ENCODE assay signal across 7 cellular contexts in the genomic region with DNA sequence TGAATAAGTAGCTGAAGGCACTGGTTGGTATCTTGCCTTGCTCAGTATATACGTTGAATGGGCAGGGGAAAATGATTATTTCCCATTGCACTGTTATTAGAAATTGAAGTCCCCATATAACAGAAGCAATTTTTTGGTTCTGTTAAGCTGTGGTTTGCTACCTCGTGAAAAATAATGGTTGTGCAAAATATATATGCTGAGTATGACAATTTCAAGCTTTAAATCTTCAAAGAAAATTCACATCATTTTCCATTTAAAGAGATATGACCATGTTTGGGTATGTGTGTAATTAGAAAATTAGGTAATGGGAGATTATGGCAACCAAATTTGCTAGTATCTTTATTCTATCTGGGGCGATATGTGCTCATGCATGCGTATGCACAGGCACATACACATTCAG.
"Had no signal": no experiment of that assay in that cellular context is flagged by ENCODE, and none has a peak within 500 bp of the region (broad histone marks: within the 10 kb centered on the region; RNA-seq: fewer than 3 reads in every experiment).

No MANE protein-coding gene starts in this region.

- DNase-seq: Karpas-422, Kasumi-1, KBM-7, KG1 had no signal

- H3K4me2 ChIP-seq: KMS-11 had no signal

- H3K27ac ChIP-seq: HL-60, KMS-11 had no signal

- FAIRE-seq: HTR-8/SVneo had no signal

- H3K9ac ChIP-seq: KMS-11 had no signal
